ENCODE assay signal across 13 cellular contexts in the genomic region with DNA sequence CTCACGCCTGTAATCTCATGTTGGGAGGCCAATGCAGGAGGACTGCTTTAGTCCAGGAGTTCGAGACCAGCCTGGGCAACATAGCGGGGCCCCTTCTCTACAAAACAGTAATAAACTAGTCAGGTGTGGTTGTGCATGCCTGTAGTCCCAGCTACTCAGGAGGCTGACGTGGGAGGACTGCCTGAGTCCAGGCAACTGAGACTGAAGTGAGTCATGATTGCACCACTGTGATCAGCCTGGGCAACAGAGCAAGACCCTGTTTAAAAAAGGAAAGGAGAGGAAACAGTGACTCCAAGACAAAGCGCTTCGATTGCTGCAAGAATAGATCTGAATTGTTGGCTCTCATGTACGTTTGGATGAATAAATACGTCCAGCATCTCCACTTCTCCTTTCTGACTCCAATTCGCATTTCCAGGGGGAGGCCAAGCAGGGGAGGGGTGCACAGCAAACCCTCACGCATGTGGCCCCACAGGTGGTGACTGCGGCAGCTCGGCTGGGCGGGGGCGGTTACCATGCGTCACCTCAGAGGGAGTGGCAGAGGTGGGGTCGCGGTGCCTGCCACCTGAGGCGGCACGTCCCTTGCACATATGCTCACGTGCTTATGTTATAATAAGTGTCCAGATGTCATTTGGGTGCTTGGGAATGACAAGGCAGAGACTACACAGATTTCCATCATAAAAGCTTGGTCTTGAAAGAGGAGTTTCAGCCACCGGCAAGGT.
DNase-seq lines count a peak whose midpoint lies in the region; ATAC-seq and TF ChIP-seq lines count a peak whose summit lies in the region.
"Had no signal": no experiment of that assay in that cellular context is flagged by ENCODE, and none has a peak within 500 bp of the region (broad histone marks: within the 10 kb centered on the region; RNA-seq: fewer than 3 reads in every experiment).

No MANE protein-coding gene starts in this region.

- TF ChIP-seq CTCF in DOHH2 (IDR thresholded peaks at IDR 0.05; ENCODE audit: low read depth, low read length, poor library complexity, severe bottlenecking): no peak
- no peak for TF ChIP-seq CTCF in WTC11 (IDR thresholded peaks at IDR 0.05)
- no peak for TF ChIP-seq CTCF in mucosa of descending colon (IDR thresholded peaks at IDR 0.05)

- no peaks in the 10 kb centered on the region for H4K20me1 ChIP-seq in DOHH2 (ENCODE audit: control insufficient read depth, insufficient read depth, low read depth, low read length)

- no peak overlapping the region for H3K4me3 Mint-ChIP-seq in WTC11
- no peak overlapping the region for H3K4me3 Mint-ChIP-seq in stimulated activated effector memory CD8-positive, alpha-beta T cell treated with anti-CD3 and anti-CD28 coated beads, Interleukin-12 subunit alpha, Interleukin-12 subunit beta, amount 100 ng/mL, for 72 hours

- intact Hi-C loops in mucosa of descending colon (cut with DNase I, micrococcal nuclease): no loop called here

- 0 out of 2 replicates have a peak, but pooled peaks cover 5% of the 10 kb centered on the region for H3F3A ChIP-seq in DOHH2 (ENCODE audit: control insufficient read depth, insufficient read depth)

- H3K9me3 ChIP-seq in DOHH2 (ENCODE audit: control insufficient read depth, insufficient read depth, low read length) (no peaks in the 10 kb centered on the region), mucosa of descending colon (no peaks in the 10 kb centered on the region), HAP-1 (no peaks in the 10 kb centered on the region)

- H3K27me3 Mint-ChIP-seq in WTC11 (ENCODE audit: low read depth): no peaks in the 10 kb centered on the region

- H3K9me3 Mint-ChIP-seq in WTC11: no peaks in the 10 kb centered on the region
- H3K9me3 Mint-ChIP-seq in stimulated activated effector memory CD8-positive, alpha-beta T cell treated with anti-CD3 and anti-CD28 coated beads, Interleukin-12 subunit alpha, Interleukin-12 subunit beta, amount 100 ng/mL, for 72 hours: no peaks in the 10 kb centered on the region

- H3K4me3 ChIP-seq in DOHH2 (ENCODE audit: low read length) (peak overlapping the region; percentile 36), mucosa of descending colon (no peak overlapping the region), HAP-1 (no peak overlapping the region)

- peak overlapping the region; percentile 53 for H3K4me2 ChIP-seq in DOHH2 (ENCODE audit: low read length)

- DNase-seq in MV-4-11 (lab: John Stamatoyannopoulos, UW) (peak; percentile 22), WTC11 (ENCODE audit: low spot score) (no peak), mucosa of descending colon (peak in 1 of 3 donors; percentile 16), NCI-H146 (lab: John Stamatoyannopoulos, UW) (no peak), HAP-1 (ENCODE audit: low spot score in 2 of 2) (no peak)
- DNase-seq in stimulated activated effector memory CD8-positive, alpha-beta T cell treated with anti-CD3 and anti-CD28 coated beads, Interleukin-12 subunit alpha, Interleukin-12 subunit beta, amount 100 ng/mL, for 72 hours (ENCODE audit: low spot score in 2 of 2): no peak
- DNase-seq: HCEC 1CT, IMR-90, NCI-H1436 treated with DMSO at 0.1 percent for 48 hours, NCI-H226, NCI-H526 treated with DMSO at 0.1 percent for 48 hours had no signal

- no peak overlapping the region for H3K27ac Mint-ChIP-seq in WTC11
- no peak overlapping the region for H3K27ac Mint-ChIP-seq in stimulated activated effector memory CD8-positive, alpha-beta T cell treated with anti-CD3 and anti-CD28 coated beads, Interleukin-12 subunit alpha, Interleukin-12 subunit beta, amount 100 ng/mL, for 72 hours

- H3K9me2 ChIP-seq in DOHH2 (replicated peaks; ENCODE audit: control insufficient read depth, low read length): no peaks in the 10 kb centered on the region

- peak overlapping the region; percentile 64 for H3K27ac ChIP-seq in DOHH2 (ENCODE audit: low read depth, low read length)

- peaks cover 2% of the 10 kb centered on the region for H3K36me3 Mint-ChIP-seq in WTC11
- no peaks in the 10 kb centered on the region for H3K36me3 Mint-ChIP-seq in stimulated activated effector memory CD8-positive, alpha-beta T cell treated with anti-CD3 and anti-CD28 coated beads, Interleukin-12 subunit alpha, Interleukin-12 subunit beta, amount 100 ng/mL, for 72 hours

- H3K4me1 ChIP-seq in DOHH2 (ENCODE audit: control insufficient read depth, low read length) (peaks cover 80% of the 10 kb centered on the region), mucosa of descending colon (ENCODE audit: low read depth) (no peaks in the 10 kb centered on the region), HAP-1 (no peaks in the 10 kb centered on the region)

- 0 out of 2 replicates have a peak, but pooled peaks cover 7% of the 10 kb centered on the region for H3K4me1 Mint-ChIP-seq in WTC11
- H3K4me1 Mint-ChIP-seq in stimulated activated effector memory CD8-positive, alpha-beta T cell treated with anti-CD3 and anti-CD28 coated beads, Interleukin-12 subunit alpha, Interleukin-12 subunit beta, amount 100 ng/mL, for 72 hours: peaks cover 23% of the 10 kb centered on the region

- CTCF ChIA-PET in WTC11 (lab: Charles Lee): interaction anchor here (1.0 kb wide), 1 partner anchor 35 kb away, joined by 3 read pairs; no protein-coding TSS in a partner anchor

- ATAC-seq in WTC11 (no peak), mucosa of descending colon (peak; percentile 27), GM21737 (IDR thresholded peaks at IDR 0.05; ENCODE audit: unreplicated experiment) (no peak)
- no peak for ATAC-seq in stimulated activated effector memory CD8-positive, alpha-beta T cell treated with anti-CD3 and anti-CD28 coated beads, Interleukin-12 subunit alpha, Interleukin-12 subunit beta, amount 100 ng/mL, for 72 hours

- H3K27me3 ChIP-seq in DOHH2 (ENCODE audit: control insufficient read depth, low read length): no peaks in the 10 kb centered on the region
- H3K27me3 ChIP-seq in HAP-1 (ENCODE audit: low read depth): no peaks in the 10 kb centered on the region

- H3K36me3 ChIP-seq in DOHH2 (ENCODE audit: control insufficient read depth, low read length): no peaks in the 10 kb centered on the region
- no peaks in the 10 kb centered on the region for H3K36me3 ChIP-seq in mucosa of descending colon (ENCODE audit: low read depth)
- no peaks in the 10 kb centered on the region for H3K36me3 ChIP-seq in HAP-1 (replicated peaks)

- no peaks in the 10 kb centered on the region for H3K79me2 ChIP-seq in DOHH2 (ENCODE audit: control insufficient read depth, low read length)

- in situ Hi-C loops in HAP-1 (cut with MboI; ENCODE audit: low sequenced_read_pairs): no loop called here

- POLR2A ChIA-PET in WTC11 (lab: Charles Lee): no interaction called here

TF ChIP-seq in WTC11, 78 proteins besides CTCF, POLR2A, EP300 and RAD21:
- 0 out of 2 replicates have a peak, but pooled peaks have one; percentile 12 for TF ChIP-seq ZNF121 (CRISPR knock-in tag; IDR thresholded peaks at IDR 0.05)
- TF ChIP-seq ATF1 (CRISPR knock-in tag; IDR thresholded peaks at IDR 0.05): no peak
